In the genomic region with DNA sequence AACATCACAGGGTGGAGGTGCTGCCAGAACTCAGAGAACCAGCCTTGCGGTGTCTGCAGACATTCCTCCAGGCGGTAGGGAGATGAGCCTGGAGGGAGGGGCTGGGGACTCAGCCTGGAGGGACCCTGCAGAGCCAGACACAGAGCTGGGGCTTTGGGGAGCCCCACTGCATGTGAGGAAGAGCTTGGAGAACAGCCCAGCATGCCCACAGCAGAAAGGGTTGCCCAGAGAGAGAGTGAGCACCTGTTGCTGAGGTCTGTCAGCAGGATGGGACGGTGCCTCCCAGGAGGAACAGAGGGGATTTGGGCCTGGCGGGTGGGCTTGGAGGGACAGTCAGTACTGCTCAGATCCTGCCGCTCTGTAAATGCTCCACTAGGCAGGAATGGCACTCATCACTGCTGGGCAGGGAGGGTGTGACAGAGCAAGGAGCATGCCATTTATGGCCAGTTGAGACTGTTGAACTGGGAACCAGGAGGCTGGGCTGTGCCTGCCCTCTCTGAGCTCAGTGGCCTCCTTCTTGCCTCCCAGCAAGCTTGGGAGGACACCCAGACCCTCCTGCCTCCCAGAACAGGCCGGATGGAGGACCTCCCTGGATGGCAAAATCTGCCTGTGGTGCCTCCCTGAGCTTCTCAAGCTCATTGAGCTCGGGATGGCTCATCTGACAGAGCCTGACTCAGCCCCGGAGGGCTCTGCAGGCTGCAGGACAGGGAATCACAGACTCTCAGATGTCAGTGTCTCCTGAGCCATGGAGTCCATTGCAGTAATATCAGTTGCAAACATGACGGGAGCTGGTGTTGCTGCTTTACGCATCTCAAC, we compare ENCODE assay signal across 10 cellular contexts. TPM values are rescaled to one million over a fixed set of nuclear protein-coding genes. Genes with fewer than 3 reads are reported as not detected.
DNase-seq lines count a peak whose midpoint lies in the region; ATAC-seq and TF ChIP-seq lines count a peak whose summit lies in the region.
"Had no signal": no experiment of that assay in that cellular context is flagged by ENCODE, and none has a peak within 500 bp of the region (broad histone marks: within the 10 kb centered on the region; RNA-seq: fewer than 3 reads in every experiment).

No MANE protein-coding gene starts in this region.

- peak overlapping the region; percentile 89 to 98 for H3K27ac ChIP-seq in SK-N-SH (ENCODE audit: low read depth in 2 of 2, low read length in 1 of 2)

- H4K20me1 ChIP-seq in SK-N-SH (ENCODE audit: insufficient read depth) = no peaks in the 10 kb centered on the region

- in situ Hi-C loops in HAP-1 (cut with MboI; ENCODE audit: low sequenced_read_pairs) = loop anchor here (5.0 to 10.0 kb wide), 2 partner anchors 42 to 120 kb away; no protein-coding TSS in a partner anchor

- H3K36me3 ChIP-seq in SK-N-SH (replicated peaks in 1 of 2; ENCODE audit: control insufficient read depth in 1 of 2, insufficient read depth in 2 of 2, low read length in 1 of 2) (no peaks in the 10 kb centered on the region), HAP-1 (replicated peaks) (no peaks in the 10 kb centered on the region)

- H3K27me3 ChIP-seq in SK-N-SH (ENCODE audit: insufficient read depth) (no peaks in the 10 kb centered on the region), HAP-1 (ENCODE audit: low read depth) (peaks cover 14% of the 10 kb centered on the region)

- peak overlapping the region; percentile 50; the same call in 1 of the 2 replicates for H3K4me2 ChIP-seq in SK-N-SH

- DNase-seq in AG20443 (ENCODE audit: low spot score) (peak; percentile 63), SK-N-SH (no peak), fibroblast of villous mesenchyme (ENCODE audit: low read depth) (peak; percentile 50), renal cortical epithelial cell (ENCODE audit: low read depth) (peak; percentile 54), GM19238 (ENCODE audit: insufficient read length, low spot score) (no peak), DMS153 (lab: John Stamatoyannopoulos, UW) (no peak), HAP-1 (ENCODE audit: low spot score in 2 of 2) (no peak)

- H3K4me1 ChIP-seq in SK-N-SH (ENCODE audit: control insufficient read depth in 1 of 2, insufficient read depth in 2 of 2, low read depth in 1 of 2, low read length in 1 of 2) (peaks cover 38 to 46% of the 10 kb centered on the region in 2 experiments; a peak in 3 of 4 replicates), HAP-1 (peaks cover 15% of the 10 kb centered on the region)

- H3K79me2 ChIP-seq in SK-N-SH (ENCODE audit: insufficient read depth) = no peaks in the 10 kb centered on the region; the same call in 1 of the 2 replicates

- CTCF ChIA-PET in SK-N-SH (lab: Yijun Ruan, JAX) = interaction anchor here (1.0 to 7.0 kb wide), 5 partner anchors 14 to 169 kb away, joined by 3 to 94 read pairs (median 16); no protein-coding TSS in a partner anchor

- peak overlapping the region; percentile 36; the same call in 1 of the 2 replicates for H3K9ac ChIP-seq in SK-N-SH

- H3K9me3 ChIP-seq in SK-N-SH = no peaks in the 10 kb centered on the region
- no peaks in the 10 kb centered on the region for H3K9me3 ChIP-seq in HAP-1

- 0 out of 2 replicates have a peak overlapping the region, but pooled peaks have one; percentile 26 for H2AFZ ChIP-seq in SK-N-SH (ENCODE audit: low read depth)

- TF ChIP-seq EP300 in SK-N-SH (IDR thresholded peaks at IDR 0.05; ENCODE audit: borderline replicate concordance in 1 of 2, low read depth in 1 of 2, low read length in 1 of 2) = no peak

- ATAC-seq in activated CD4-positive, CD25-positive, alpha-beta regulatory T cell treated with anti-CD3 and anti-CD28 coated beads, Interleukin-2, amount 50 U/mL, for 24 hours = no peak
- ATAC-seq: WTC11 had no signal

- no peak for TF ChIP-seq RAD21 in SK-N-SH (IDR thresholded peaks at IDR 0.05; ENCODE audit: low read length)

- H3F3A ChIP-seq in SK-N-SH (replicated peaks; ENCODE audit: insufficient read depth) = peaks cover 37% of the 10 kb centered on the region

- H3K9me2 ChIP-seq in SK-N-SH = no peaks in the 10 kb centered on the region

- no peak for TF ChIP-seq CTCF in SK-N-SH (IDR thresholded peaks at IDR 0.05)
- TF ChIP-seq CTCF in fibroblast of villous mesenchyme (IDR thresholded peaks at IDR 0.05; ENCODE audit: insufficient read depth, low read depth, low read length) = no peak

- POLR2A ChIA-PET in SK-N-SH (lab: Yijun Ruan, JAX) = interaction anchor here (2.2 kb wide), 1 partner anchor 40 kb away, joined by 5 read pairs; no protein-coding TSS in a partner anchor

- H3K4me3 ChIP-seq in SK-N-SH (ENCODE audit: low read depth in 2 of 2, low read length in 1 of 2) (no peak overlapping the region), fibroblast of villous mesenchyme (ENCODE audit: low read depth, low read length) (no peak overlapping the region), HAP-1 (no peak overlapping the region)

- 95% methylated on average over 7 of the region's 10 CpGs for WGBS in SK-N-SH (ENCODE audit: low lambda C conversion rate)

TF ChIP-seq in SK-N-SH, 30 proteins besides CTCF, POLR2A, EP300 and RAD21:
- no peak for TF ChIP-seq RCOR1 (IDR thresholded peaks at IDR 0.05; ENCODE audit: low read length)
- TF ChIP-seq FOSL2 (IDR thresholded peaks at IDR 0.05; ENCODE audit: borderline replicate concordance, low read depth) = peak; percentile 36; the same call in 1 of the 2 replicates

RNA-seq across cellular contexts. Expression of gene HRCT1, which starts 0.8 kb away (rescaled TPM):
- polyA plus RNA-seq in SK-N-SH (2012; rRNA removed) = 2.0 and 3.0 TPM in 2 replicates
- 1.9 and 2.0 TPM in 2 replicates for polyA plus RNA-seq in SK-N-SH (2012; cell fraction: cytosol; rRNA removed)
- polyA plus RNA-seq in SK-N-SH (2012; cell fraction: nucleus; rRNA removed) = 1.5 and 2.7 TPM in 2 replicates
- total RNA-seq in fibroblast of villous mesenchyme (0.43 and 0.97 TPM in 2 replicates), renal cortical epithelial cell (0.45 TPM in 1 of 2 replicates, not detected in the other)
- total RNA-seq: WTC11 had no signal

RNA-seq across cellular contexts. Expression of gene SPAAR, which starts 4.1 kb away (rescaled TPM):
- 0.11 and 0.13 TPM in 2 replicates for polyA plus RNA-seq in SK-N-SH (2012; rRNA removed)
- 0.04 and 0.07 TPM in 2 replicates for polyA plus RNA-seq in SK-N-SH (2012; cell fraction: cytosol; rRNA removed)
- polyA plus RNA-seq in SK-N-SH (2012; cell fraction: nucleus; rRNA removed) = 0.23 and 0.24 TPM in 2 replicates
- total RNA-seq in fibroblast of villous mesenchyme (not detected in 2 replicates), renal cortical epithelial cell (0.17 TPM in 1 of 2 replicates, not detected in the other)

RNA-seq across cellular contexts. Expression of gene OR13J1, which starts 35.0 kb away (rescaled TPM):
- polyA plus RNA-seq in SK-N-SH (2012; rRNA removed) = not detected in 2 replicates
- not detected in 2 replicates for polyA plus RNA-seq in SK-N-SH (2012; cell fraction: cytosol; rRNA removed)
- not detected in 2 replicates for polyA plus RNA-seq in SK-N-SH (2012; cell fraction: nucleus; rRNA removed)
- total RNA-seq in fibroblast of villous mesenchyme (not detected in 2 replicates), renal cortical epithelial cell (not detected in 2 replicates)
- total RNA-seq: lung microvascular endothelial cell, WTC11 had no signal

RNA-seq across cellular contexts. Expression of gene OR2S2, which starts 52.8 kb away (rescaled TPM):
- polyA plus RNA-seq in SK-N-SH (2012; rRNA removed) = 0.16 TPM in 1 of 2 replicates, not detected in the other
- 0.04 and 0.09 TPM in 2 replicates for polyA plus RNA-seq in SK-N-SH (2012; cell fraction: cytosol; rRNA removed)
- polyA plus RNA-seq in SK-N-SH (2012; cell fraction: nucleus; rRNA removed) = 0.12 and 0.30 TPM in 2 replicates
- total RNA-seq in fibroblast of villous mesenchyme = under 0.01 and 0.32 TPM in 2 replicates
- total RNA-seq in renal cortical epithelial cell = not detected in 2 replicates
- total RNA-seq: lung microvascular endothelial cell, WTC11 had no signal

Comparison
In these comparisons a context has a peak if more than half of its experiments do, and no peak if none do; other contexts are left out.
1. DNase-seq: peak in AG20443 (single experiment), fibroblast of villous mesenchyme (single experiment) and renal cortical epithelial cell (single experiment); none in SK-N-SH (single experiment), GM19238 (single experiment), DMS153 (single experiment) and HAP-1 (0 of 2).